9 cellular contexts compared by ENCODE assay signal in genomic region chr17:6473128-6473767, GRCh38. TPM values are rescaled to one million over a fixed set of nuclear protein-coding genes. Genes with fewer than 3 reads are reported as not detected.
A peak's percentile ranks its signal among the peaks of the same experiment; 100 is the strongest.
DNase-seq lines count a peak whose midpoint lies in the region; ATAC-seq and TF ChIP-seq lines count a peak whose summit lies in the region.
"Had no signal": no experiment of that assay in that cellular context is flagged by ENCODE, and none has a peak within 500 bp of the region (broad histone marks: within the 10 kb centered on the region; RNA-seq: fewer than 3 reads in every experiment).

No MANE protein-coding gene starts in this region.

- H3K4me1 Mint-ChIP-seq in activated naive CD8-positive, alpha-beta T cell treated with anti-CD3 and anti-CD28 coated beads for 36 hours, result peaks cover 2% of the 10 kb centered on the region

- no peaks in the 10 kb centered on the region for H3K9me3 ChIP-seq in SK-N-SH
- H3K9me3 ChIP-seq in uterus, result no peaks in the 10 kb centered on the region

- H3K9me3 Mint-ChIP-seq in activated naive CD8-positive, alpha-beta T cell treated with anti-CD3 and anti-CD28 coated beads for 36 hours, result no peaks in the 10 kb centered on the region

- TF ChIP-seq EP300 in SK-N-SH (IDR thresholded peaks at IDR 0.05; ENCODE audit: borderline replicate concordance in 1 of 2, low read depth in 1 of 2, low read length in 1 of 2), result no peak

- H3K79me2 ChIP-seq in SK-N-SH (ENCODE audit: insufficient read depth), result no peaks in the 10 kb centered on the region

- H3K27ac Mint-ChIP-seq in activated naive CD8-positive, alpha-beta T cell treated with anti-CD3 and anti-CD28 coated beads for 36 hours, result no peak overlapping the region

- DNase-seq in Caki2 (ENCODE audit: low read depth), result peak; percentile 57
- DNase-seq in HuH-7.5 (ENCODE audit: low spot score), result peak; percentile 94
- DNase-seq in SK-N-SH, result peak; percentile 92
- peak; percentile 63 for DNase-seq in activated naive CD8-positive, alpha-beta T cell treated with anti-CD3 and anti-CD28 coated beads for 36 hours
- DNase-seq in Right ventricle myocardium inferior (ENCODE audit: missing footprints), result peak; percentile 79
- DNase-seq in posterior vena cava (ENCODE audit: low spot score), result peak; percentile 92
- peak; percentile 50 to 61 for DNase-seq in uterus
- DNase-seq in NCI-H1048 (lab: John Stamatoyannopoulos, UW), result no peak

- ATAC-seq in Right ventricle myocardium inferior, result peak; percentile 54

- H3K9ac ChIP-seq in SK-N-SH, result no peak overlapping the region

- no peak overlapping the region for H3K27ac ChIP-seq in SK-N-SH (ENCODE audit: low read depth in 2 of 2, low read length in 1 of 2)
- H3K27ac ChIP-seq in uterus, result no peak overlapping the region

- H3K4me1 ChIP-seq in SK-N-SH (ENCODE audit: control insufficient read depth in 1 of 2, insufficient read depth in 2 of 2, low read depth in 1 of 2, low read length in 1 of 2) (peaks cover 0 to 5% of the 10 kb centered on the region in 2 experiments; a peak in 3 of 4 replicates), uterus (no peaks in the 10 kb centered on the region)

- no peak overlapping the region for H3K4me3 Mint-ChIP-seq in activated naive CD8-positive, alpha-beta T cell treated with anti-CD3 and anti-CD28 coated beads for 36 hours

- POLR2A ChIA-PET in SK-N-SH (lab: Yijun Ruan, JAX), result interaction anchor here (1.1 kb wide), 1 partner anchor 85 kb away, joined by 4 read pairs; no protein-coding TSS in a partner anchor

- H3K9me2 ChIP-seq in SK-N-SH, result no peaks in the 10 kb centered on the region

- H3K4me3 ChIP-seq in SK-N-SH (ENCODE audit: low read depth in 2 of 2, low read length in 1 of 2) (peak overlapping the region in 1 of 2 experiments; percentile 33; a peak in 1 of 4 replicates), uterus (no peak overlapping the region)

- no peak overlapping the region for H3K4me2 ChIP-seq in SK-N-SH

- no peaks in the 10 kb centered on the region for H3K36me3 ChIP-seq in SK-N-SH (replicated peaks in 1 of 2; ENCODE audit: control insufficient read depth in 1 of 2, insufficient read depth in 2 of 2, low read length in 1 of 2)
- no peaks in the 10 kb centered on the region for H3K36me3 ChIP-seq in uterus

- H3K27me3 Mint-ChIP-seq in activated naive CD8-positive, alpha-beta T cell treated with anti-CD3 and anti-CD28 coated beads for 36 hours, result no peaks in the 10 kb centered on the region

- H2AFZ ChIP-seq in SK-N-SH (ENCODE audit: low read depth), result no peak overlapping the region

- H3K27me3 ChIP-seq in SK-N-SH (ENCODE audit: insufficient read depth) (no peaks in the 10 kb centered on the region), uterus (no peaks in the 10 kb centered on the region)

- no peaks in the 10 kb centered on the region for H3K36me3 Mint-ChIP-seq in activated naive CD8-positive, alpha-beta T cell treated with anti-CD3 and anti-CD28 coated beads for 36 hours

- H4K20me1 ChIP-seq in SK-N-SH (ENCODE audit: insufficient read depth), result no peaks in the 10 kb centered on the region

- WGBS in SK-N-SH (ENCODE audit: low lambda C conversion rate), result 41% methylated on average over 12 of the region's 14 CpGs

- TF ChIP-seq RAD21 in SK-N-SH (IDR thresholded peaks at IDR 0.05; ENCODE audit: low read length), result peak; percentile 76

- no peak for TF ChIP-seq POLR2A in uterus (IDR thresholded peaks at IDR 0.05)

- intact Hi-C loops in Right ventricle myocardium inferior (cut with DNase I), result loop anchor here (5.0 kb wide), 2 partner anchors 104 to 164 kb away; no protein-coding TSS in a partner anchor
- intact Hi-C loops in posterior vena cava (cut with DNase I), result loop anchor here (5.0 to 10.0 kb wide), 5 partner anchors 82 to 172 kb away; partner anchors contain the start of genes PITPNM3 (in 2 of the 2), KIAA0753 (in 1 of the 2) and TXNDC17 (in 1 of the 2)
- intact Hi-C loops in uterus (cut with DNase I; ENCODE audit: low total_unique reads), result no loop called here

- H3F3A ChIP-seq in SK-N-SH (replicated peaks; ENCODE audit: insufficient read depth), result no peaks in the 10 kb centered on the region

- CTCF ChIA-PET in SK-N-SH (lab: Yijun Ruan, JAX), result interaction anchor here (0.6 to 2.2 kb wide), 51 partner anchors 10 to 458 kb away, joined by 3 to 17 read pairs (median 4); partner anchors contain the start of gene PIMREG

- in situ Hi-C loops in Caki2 (cut with HindIII; ENCODE audit: low pct_unique_long_range_greater_than_20kb, low sequenced_read_pairs), result no loop called here

- peak; percentile 92 for TF ChIP-seq CTCF in SK-N-SH (IDR thresholded peaks at IDR 0.05)
- peak; percentile 76 to 87 (median 82) for TF ChIP-seq CTCF in uterus (IDR thresholded peaks at IDR 0.05)

TF ChIP-seq in SK-N-SH, 30 proteins besides CTCF, POLR2A, EP300 and RAD21:
- TF ChIP-seq SMC3 (IDR thresholded peaks at IDR 0.05; ENCODE audit: low read depth, low read length) (peak; percentile 83), RFX5 (IDR thresholded peaks at IDR 0.05; ENCODE audit: low read length) (no peak)
TF ChIP-seq in SK-N-SH: peak in this region for 1.

RNA-seq across cellular contexts. Expression of gene PIMREG, which starts 29.0 kb away (rescaled TPM):
- 49.2 and 59.2 TPM in 2 replicates for total RNA-seq in Caki2 (2014; rRNA removed; shearing (Covaris generic); ENCODE audit: low replicate concordance)
- polyA plus RNA-seq in SK-N-SH (2012; rRNA removed), result 17.2 and 19.6 TPM in 2 replicates
- 10.4 and 14.2 TPM in 2 replicates for polyA plus RNA-seq in SK-N-SH (2012; cell fraction: cytosol; rRNA removed)
- 15.5 and 18.9 TPM in 2 replicates for polyA plus RNA-seq in SK-N-SH (2012; cell fraction: nucleus; rRNA removed)
- 1 to 10 TPM; 4.8 to 5.7 TPM for total RNA-seq in activated naive CD8-positive, alpha-beta T cell treated with anti-CD3 and anti-CD28 coated beads for 36 hours
- total RNA-seq in Right ventricle myocardium inferior (0.60 TPM), posterior vena cava (under 1 TPM in 1 of 2 donors, not detected in 1; 0.56 TPM), uterus (10 to 100 TPM in 1 of 4 donors, not detected in 3; 16.0 TPM)

RNA-seq across cellular contexts. Expression of gene AIPL1, which starts 38.3 kb away (rescaled TPM):
- not detected in 2 replicates for total RNA-seq in Caki2 (2014; rRNA removed; shearing (Covaris generic); ENCODE audit: low replicate concordance)
- polyA plus RNA-seq in SK-N-SH (2012; rRNA removed), result not detected in 2 replicates
- polyA plus RNA-seq in SK-N-SH (2012; cell fraction: cytosol; rRNA removed), result not detected in 2 replicates
- polyA plus RNA-seq in SK-N-SH (2012; cell fraction: nucleus; rRNA removed), result not detected in 2 replicates
- total RNA-seq in activated naive CD8-positive, alpha-beta T cell treated with anti-CD3 and anti-CD28 coated beads for 36 hours, result not detected
- total RNA-seq in Right ventricle myocardium inferior (not detected), posterior vena cava (not detected), uterus (not detected)
- total RNA-seq: T-helper 1 cell treated with Interleukin-12 subunit alpha and Interleukin-12 subunit beta and Interleukin-4 antibody, amounts not matched to agents 30 ng/mL and 1 ng/mL, for 36 hours had no signal
